Comparison of ENCODE assay signal across 1 cellular context in the genomic region with DNA sequence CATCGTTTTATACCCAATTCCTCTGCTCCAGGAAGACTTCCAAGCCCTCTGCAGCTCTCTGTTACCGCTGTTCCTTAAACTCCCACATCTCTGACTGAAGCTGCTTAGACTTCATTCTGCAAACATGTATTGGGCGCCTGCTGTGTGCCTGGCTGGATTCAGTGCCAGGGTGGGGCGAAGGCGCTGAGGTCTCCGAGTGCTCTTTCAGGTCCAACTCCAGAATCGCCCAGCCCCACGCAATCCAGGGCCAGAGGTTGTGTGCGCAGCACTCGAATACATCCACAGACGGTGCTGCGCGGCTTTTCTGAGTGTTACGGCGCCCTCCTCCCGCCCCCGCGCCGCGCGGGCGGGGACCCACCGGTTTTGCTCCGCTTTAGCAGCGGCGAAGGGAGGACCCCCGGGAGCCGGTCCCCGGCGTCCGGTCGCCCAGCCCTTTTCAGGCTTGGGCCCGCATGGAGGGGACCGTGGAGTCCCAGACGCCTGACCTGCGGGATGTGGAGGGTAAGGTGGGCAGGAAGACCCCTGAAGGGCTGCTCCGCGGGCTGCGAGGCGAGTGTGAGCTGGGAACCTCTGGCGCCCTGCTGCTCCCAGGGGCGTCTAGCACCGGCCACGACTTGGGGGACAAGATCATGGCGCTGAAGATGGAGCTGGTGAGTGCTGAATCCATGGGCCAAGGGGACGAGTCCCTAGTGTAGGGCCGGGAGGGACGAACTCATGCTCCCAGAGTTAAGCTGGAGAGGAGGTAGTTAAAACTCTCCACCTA.
TF ChIP-seq lines count a peak whose summit lies in the region.

TSS of gene LURAP1 (plus strand) at position 360 of the 763 bp plus-strand sequence. CDS start at position 453, 93 bp downstream.

TF ChIP-seq in SK-N-SH, 30 proteins besides CTCF, POLR2A, EP300 and RAD21 (continued from another document):
- TF ChIP-seq JUND (IDR thresholded peaks at IDR 0.05) (no peak), RXRA (IDR thresholded peaks at IDR 0.05; ENCODE audit: borderline replicate concordance, low read depth) (no peak)
